2 cellular contexts compared by ENCODE assay signal in the genomic region with DNA sequence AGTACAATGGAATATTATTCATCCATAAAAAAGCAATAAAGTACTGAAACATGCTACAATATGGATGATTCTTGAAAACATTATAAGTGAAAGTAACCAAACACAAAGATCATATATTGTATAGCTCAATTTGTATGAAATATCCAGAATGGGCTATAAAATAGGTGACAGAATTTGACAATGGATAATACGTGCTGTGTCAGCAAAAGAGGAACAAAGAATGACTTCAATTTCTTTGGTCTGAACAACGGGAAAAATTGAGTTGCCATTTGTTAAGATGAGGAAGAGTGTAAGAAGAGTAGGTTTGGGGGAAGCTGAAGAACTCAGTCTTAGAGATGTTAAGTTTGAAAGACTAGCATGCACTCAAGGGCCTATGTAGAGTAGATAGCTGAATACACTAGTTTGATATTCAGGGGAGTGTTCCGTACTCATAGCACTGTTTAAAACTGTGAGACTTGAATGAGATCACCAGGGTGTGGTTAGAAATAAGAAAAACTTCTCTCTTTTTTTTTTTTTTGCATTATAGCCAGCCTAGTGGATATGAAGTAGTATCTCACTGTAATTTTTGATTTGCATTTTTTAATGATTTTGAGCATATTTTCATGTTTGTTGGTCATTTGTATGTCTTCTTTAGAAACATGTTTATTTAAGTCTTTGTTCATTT.
TF ChIP-seq lines count a peak whose summit lies in the region.

No MANE protein-coding gene starts in this region.

TF ChIP-seq in HepG2, 621 proteins besides CTCF, POLR2A, EP300 and RAD21 (continued from another document):
- TF ChIP-seq, protein P1, sequence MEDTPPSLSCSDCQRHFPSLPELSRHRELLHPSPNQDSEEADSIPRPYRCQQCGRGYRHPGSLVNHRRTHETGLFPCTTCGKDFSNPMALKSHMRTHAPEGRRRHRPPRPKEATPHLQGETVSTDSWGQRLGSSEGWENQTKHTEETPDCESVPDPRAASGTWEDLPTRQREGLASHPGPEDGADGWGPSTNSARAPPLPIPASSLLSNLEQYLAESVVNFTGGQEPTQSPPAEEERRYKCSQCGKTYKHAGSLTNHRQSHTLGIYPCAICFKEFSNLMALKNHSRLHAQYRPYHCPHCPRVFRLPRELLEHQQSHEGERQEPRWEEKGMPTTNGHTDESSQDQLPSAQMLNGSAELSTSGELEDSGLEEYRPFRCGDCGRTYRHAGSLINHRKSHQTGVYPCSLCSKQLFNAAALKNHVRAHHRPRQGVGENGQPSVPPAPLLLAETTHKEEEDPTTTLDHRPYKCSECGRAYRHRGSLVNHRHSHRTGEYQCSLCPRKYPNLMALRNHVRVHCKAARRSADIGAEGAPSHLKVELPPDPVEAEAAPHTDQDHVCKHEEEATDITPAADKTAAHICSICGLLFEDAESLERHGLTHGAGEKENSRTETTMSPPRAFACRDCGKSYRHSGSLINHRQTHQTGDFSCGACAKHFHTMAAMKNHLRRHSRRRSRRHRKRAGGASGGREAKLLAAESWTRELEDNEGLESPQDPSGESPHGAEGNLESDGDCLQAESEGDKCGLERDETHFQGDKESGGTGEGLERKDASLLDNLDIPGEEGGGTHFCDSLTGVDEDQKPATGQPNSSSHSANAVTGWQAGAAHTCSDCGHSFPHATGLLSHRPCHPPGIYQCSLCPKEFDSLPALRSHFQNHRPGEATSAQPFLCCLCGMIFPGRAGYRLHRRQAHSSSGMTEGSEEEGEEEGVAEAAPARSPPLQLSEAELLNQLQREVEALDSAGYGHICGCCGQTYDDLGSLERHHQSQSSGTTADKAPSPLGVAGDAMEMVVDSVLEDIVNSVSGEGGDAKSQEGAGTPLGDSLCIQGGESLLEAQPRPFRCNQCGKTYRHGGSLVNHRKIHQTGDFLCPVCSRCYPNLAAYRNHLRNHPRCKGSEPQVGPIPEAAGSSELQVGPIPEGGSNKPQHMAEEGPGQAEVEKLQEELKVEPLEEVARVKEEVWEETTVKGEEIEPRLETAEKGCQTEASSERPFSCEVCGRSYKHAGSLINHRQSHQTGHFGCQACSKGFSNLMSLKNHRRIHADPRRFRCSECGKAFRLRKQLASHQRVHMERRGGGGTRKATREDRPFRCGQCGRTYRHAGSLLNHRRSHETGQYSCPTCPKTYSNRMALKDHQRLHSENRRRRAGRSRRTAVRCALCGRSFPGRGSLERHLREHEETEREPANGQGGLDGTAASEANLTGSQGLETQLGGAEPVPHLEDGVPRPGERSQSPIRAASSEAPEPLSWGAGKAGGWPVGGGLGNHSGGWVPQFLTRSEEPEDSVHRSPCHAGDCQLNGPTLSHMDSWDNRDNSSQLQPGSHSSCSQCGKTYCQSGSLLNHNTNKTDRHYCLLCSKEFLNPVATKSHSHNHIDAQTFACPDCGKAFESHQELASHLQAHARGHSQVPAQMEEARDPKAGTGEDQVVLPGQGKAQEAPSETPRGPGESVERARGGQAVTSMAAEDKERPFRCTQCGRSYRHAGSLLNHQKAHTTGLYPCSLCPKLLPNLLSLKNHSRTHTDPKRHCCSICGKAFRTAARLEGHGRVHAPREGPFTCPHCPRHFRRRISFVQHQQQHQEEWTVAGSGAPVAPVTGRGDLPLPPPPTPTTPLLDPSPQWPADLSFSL (CRISPR knock-in tag; IDR thresholded peaks at IDR 0.05), result no peak
TF ChIP-seq in HepG2: peak in this region for 2.

TF ChIP-seq in K562, 482 proteins besides CTCF, POLR2A, EP300 and RAD21 (continued from another document):
- TF ChIP-seq YY1 (IDR thresholded peaks at IDR 0.05; ENCODE audit: borderline replicate concordance in 1 of 3, control insufficient read depth in 1 of 3, extremely low read depth in 1 of 3, insufficient read depth in 3 of 3, insufficient read length in 1 of 3, insufficient replicate concordance in 2 of 3, low read depth in 1 of 3, low read length in 2 of 3) (no peak), MAFK (IDR thresholded peaks at IDR 0.05; ENCODE audit: low read length) (peak; percentile 92), PHF21A (IDR thresholded peaks at IDR 0.05; ENCODE audit: borderline replicate concordance, low read depth) (no peak), FOXA3 (CRISPR knock-in tag; conservative IDR thresholded peaks at IDR 0.05 in 1 of 2, IDR thresholded peaks at IDR 0.05 in 1 of 2) (no peak), MAFF (IDR thresholded peaks at IDR 0.05; ENCODE audit: low read length) (peak; percentile 89), SMARCC2 (IDR thresholded peaks at IDR 0.05; ENCODE audit: low read depth) (no peak), POU5F1 (IDR thresholded peaks at IDR 0.05; ENCODE audit: borderline replicate concordance, low read depth, low read length, partially characterized antibody) (no peak), SREBF2 (CRISPR knock-in tag; IDR thresholded peaks at IDR 0.05) (no peak), NFE2 (IDR thresholded peaks at IDR 0.05; ENCODE audit: low read depth) (no peak), MAFG (tag; conservative IDR thresholded peaks at IDR 0.05) (peak; percentile 88), SNIP1 (IDR thresholded peaks at IDR 0.05; ENCODE audit: low read depth) (no peak), SRSF1 (IDR thresholded peaks at IDR 0.05; ENCODE audit: low read depth, low read length) (no peak), RBM14 (IDR thresholded peaks at IDR 0.05; ENCODE audit: borderline replicate concordance, insufficient read depth, low read depth, low read length) (no peak), CREBBP (IDR thresholded peaks at IDR 0.05; ENCODE audit: low read depth, low read length) (no peak), C11orf30 (IDR thresholded peaks at IDR 0.05; ENCODE audit: low read depth) (peak; percentile 82), PCBP2 (IDR thresholded peaks at IDR 0.05; ENCODE audit: low read depth, low read length, poor library complexity, severe bottlenecking) (no peak), ZFPM2 (CRISPR knock-in tag; IDR thresholded peaks at IDR 0.05) (no peak), ZNF436 (CRISPR knock-in tag; IDR thresholded peaks at IDR 0.05) (no peak), ETS2 (tag; IDR thresholded peaks at IDR 0.05; ENCODE audit: borderline replicate concordance, poor library complexity, severe bottlenecking) (no peak), THRA (IDR thresholded peaks at IDR 0.05) (no peak), GABPA (tag; conservative IDR thresholded peaks at IDR 0.05; ENCODE audit: low read depth) (no peak), ZNF316 (IDR thresholded peaks at IDR 0.05) (peak; percentile 94), FOXM1 (IDR thresholded peaks at IDR 0.05; ENCODE audit: low read depth) (no peak), FOXM1 (CRISPR knock-in tag; IDR thresholded peaks at IDR 0.05; ENCODE audit: low read depth) (no peak), NEUROD1 (IDR thresholded peaks at IDR 0.05; ENCODE audit: borderline replicate concordance, low read depth, low read length, partially characterized antibody) (no peak)
- TF ChIP-seq, protein P2, sequence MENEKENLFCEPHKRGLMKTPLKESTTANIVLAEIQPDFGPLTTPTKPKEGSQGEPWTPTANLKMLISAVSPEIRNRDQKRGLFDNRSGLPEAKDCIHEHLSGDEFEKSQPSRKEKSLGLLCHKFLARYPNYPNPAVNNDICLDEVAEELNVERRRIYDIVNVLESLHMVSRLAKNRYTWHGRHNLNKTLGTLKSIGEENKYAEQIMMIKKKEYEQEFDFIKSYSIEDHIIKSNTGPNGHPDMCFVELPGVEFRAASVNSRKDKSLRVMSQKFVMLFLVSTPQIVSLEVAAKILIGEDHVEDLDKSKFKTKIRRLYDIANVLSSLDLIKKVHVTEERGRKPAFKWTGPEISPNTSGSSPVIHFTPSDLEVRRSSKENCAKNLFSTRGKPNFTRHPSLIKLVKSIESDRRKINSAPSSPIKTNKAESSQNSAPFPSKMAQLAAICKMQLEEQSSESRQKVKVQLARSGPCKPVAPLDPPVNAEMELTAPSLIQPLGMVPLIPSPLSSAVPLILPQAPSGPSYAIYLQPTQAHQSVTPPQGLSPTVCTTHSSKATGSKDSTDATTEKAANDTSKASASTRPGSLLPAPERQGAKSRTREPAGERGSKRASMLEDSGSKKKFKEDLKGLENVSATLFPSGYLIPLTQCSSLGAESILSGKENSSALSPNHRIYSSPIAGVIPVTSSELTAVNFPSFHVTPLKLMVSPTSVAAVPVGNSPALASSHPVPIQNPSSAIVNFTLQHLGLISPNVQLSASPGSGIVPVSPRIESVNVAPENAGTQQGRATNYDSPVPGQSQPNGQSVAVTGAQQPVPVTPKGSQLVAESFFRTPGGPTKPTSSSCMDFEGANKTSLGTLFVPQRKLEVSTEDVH (IDR thresholded peaks at IDR 0.05; ENCODE audit: low read depth, partially characterized antibody), result no peak
- TF ChIP-seq, protein P3, sequence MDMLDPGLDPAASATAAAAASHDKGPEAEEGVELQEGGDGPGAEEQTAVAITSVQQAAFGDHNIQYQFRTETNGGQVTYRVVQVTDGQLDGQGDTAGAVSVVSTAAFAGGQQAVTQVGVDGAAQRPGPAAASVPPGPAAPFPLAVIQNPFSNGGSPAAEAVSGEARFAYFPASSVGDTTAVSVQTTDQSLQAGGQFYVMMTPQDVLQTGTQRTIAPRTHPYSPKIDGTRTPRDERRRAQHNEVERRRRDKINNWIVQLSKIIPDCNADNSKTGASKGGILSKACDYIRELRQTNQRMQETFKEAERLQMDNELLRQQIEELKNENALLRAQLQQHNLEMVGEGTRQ (CRISPR knock-in tag; IDR thresholded peaks at IDR 0.05), result no peak
- TF ChIP-seq, protein P4, sequence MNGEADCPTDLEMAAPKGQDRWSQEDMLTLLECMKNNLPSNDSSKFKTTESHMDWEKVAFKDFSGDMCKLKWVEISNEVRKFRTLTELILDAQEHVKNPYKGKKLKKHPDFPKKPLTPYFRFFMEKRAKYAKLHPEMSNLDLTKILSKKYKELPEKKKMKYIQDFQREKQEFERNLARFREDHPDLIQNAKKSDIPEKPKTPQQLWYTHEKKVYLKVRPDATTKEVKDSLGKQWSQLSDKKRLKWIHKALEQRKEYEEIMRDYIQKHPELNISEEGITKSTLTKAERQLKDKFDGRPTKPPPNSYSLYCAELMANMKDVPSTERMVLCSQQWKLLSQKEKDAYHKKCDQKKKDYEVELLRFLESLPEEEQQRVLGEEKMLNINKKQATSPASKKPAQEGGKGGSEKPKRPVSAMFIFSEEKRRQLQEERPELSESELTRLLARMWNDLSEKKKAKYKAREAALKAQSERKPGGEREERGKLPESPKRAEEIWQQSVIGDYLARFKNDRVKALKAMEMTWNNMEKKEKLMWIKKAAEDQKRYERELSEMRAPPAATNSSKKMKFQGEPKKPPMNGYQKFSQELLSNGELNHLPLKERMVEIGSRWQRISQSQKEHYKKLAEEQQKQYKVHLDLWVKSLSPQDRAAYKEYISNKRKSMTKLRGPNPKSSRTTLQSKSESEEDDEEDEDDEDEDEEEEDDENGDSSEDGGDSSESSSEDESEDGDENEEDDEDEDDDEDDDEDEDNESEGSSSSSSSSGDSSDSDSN (IDR thresholded peaks at IDR 0.05; ENCODE audit: borderline replicate concordance in 1 of 2, low read depth in 2 of 2, low read length in 2 of 2), result no peak
